Comparison of ENCODE assay signal across 30 cellular contexts in the genomic region with DNA sequence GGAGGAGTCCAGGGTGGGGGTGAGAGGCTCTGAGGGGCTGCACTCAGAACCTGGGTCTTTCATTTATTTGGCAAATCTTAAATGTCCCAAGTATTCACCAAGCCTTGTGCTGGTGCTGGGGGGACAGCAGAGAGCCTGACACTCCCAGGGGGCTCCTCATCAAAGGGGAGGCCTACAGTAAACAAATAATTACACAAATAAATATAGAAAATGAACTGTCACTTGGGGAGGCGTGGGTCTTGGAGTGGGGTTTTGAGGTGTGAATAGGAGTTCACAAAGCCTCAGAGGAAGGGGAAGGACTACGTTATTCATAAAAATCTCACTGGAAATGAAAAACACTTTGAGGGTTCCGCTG. TPM values are rescaled to one million over a fixed set of nuclear protein-coding genes. Genes with fewer than 3 reads are reported as not detected.
DNase-seq lines count a peak whose midpoint lies in the region; ATAC-seq, FAIRE-seq and TF ChIP-seq lines count a peak whose summit lies in the region.
"Had no signal": no experiment of that assay in that cellular context is flagged by ENCODE, and none has a peak within 500 bp of the region (broad histone marks: within the 10 kb centered on the region; RNA-seq: fewer than 3 reads in every experiment).

No MANE protein-coding gene starts in this region.

- TF ChIP-seq POLR2A in GM12878 (IDR thresholded peaks at IDR 0.05; ENCODE audit: low read depth, low read length) (no peak), lower leg skin (IDR thresholded peaks at IDR 0.05) (no peak)

- H3K4me2 ChIP-seq in Loucy (ENCODE audit: low read depth, low read length, poor library complexity, severe bottlenecking) (no peak overlapping the region), GM12878 (ENCODE audit: control insufficient read depth, insufficient read depth) (no peak overlapping the region), smooth muscle cell (peak overlapping the region; percentile 67)

- H3K27me3 ChIP-seq in Loucy (ENCODE audit: insufficient read depth, low read length, poor library complexity, severe bottlenecking): no peaks in the 10 kb centered on the region
- no peaks in the 10 kb centered on the region for H3K27me3 ChIP-seq in GM12878 (replicated peaks in 1 of 2; ENCODE audit: control insufficient read depth in 2 of 2, insufficient read depth in 2 of 2, low read length in 1 of 2)
- H3K27me3 ChIP-seq in smooth muscle cell (ENCODE audit: low read depth): no peaks in the 10 kb centered on the region
- H3K27me3 ChIP-seq: ascending aorta, tibial artery had no signal

- no peaks in the 10 kb centered on the region for H3K9me2 ChIP-seq in Loucy (replicated peaks; ENCODE audit: low read depth, low read length)

- H2AFZ ChIP-seq in Loucy (ENCODE audit: low read length) (no peak overlapping the region), GM12878 (ENCODE audit: control insufficient read depth, low read depth, low read length) (no peak overlapping the region), smooth muscle cell (ENCODE audit: low read depth) (peak overlapping the region; percentile 2)

- H3K27ac Mint-ChIP-seq in activated CD4-positive, alpha-beta T cell treated with anti-CD3 and anti-CD28 coated beads for 36 hours: peak overlapping the region; percentile 78
- H3K27ac Mint-ChIP-seq: immature natural killer cell; stimulated activated effector memory CD8-positive, alpha-beta T cell treated with anti-CD3 and anti-CD28 coated beads, Interleukin-12 subunit alpha, Interleukin-12 subunit beta, amount 100 ng/mL, for 72 hours had no signal

- no peak for FAIRE-seq in GM12878 (lab: Jason Lieb, UNC)

- BruUV-seq in GM12878 (replicated peaks; lab: Mats Ljungman, UMichigan): no TSS peak

- peaks cover 18% of the 10 kb centered on the region for H3K4me1 ChIP-seq in Loucy (ENCODE audit: insufficient read depth, low read length, poor library complexity, severe bottlenecking)
- H3K4me1 ChIP-seq in GM12878 (ENCODE audit: control insufficient read depth, insufficient read depth, low read length): peaks cover 48% of the 10 kb centered on the region
- peaks cover 4% of the 10 kb centered on the region for H3K4me1 ChIP-seq in smooth muscle cell (ENCODE audit: low read depth)

- TF ChIP-seq CTCF in Loucy (conservative IDR thresholded peaks at IDR 0.05; ENCODE audit: low read length): no peak
- TF ChIP-seq CTCF in GM12878 (IDR thresholded peaks at IDR 0.05 in 2 of 3, conservative IDR thresholded peaks at IDR 0.05 in 1 of 3; ENCODE audit: control insufficient read depth in 2 of 3, extremely low read depth in 1 of 3, insufficient read depth in 1 of 3, low read depth in 3 of 3, low read length in 3 of 3): no peak
- TF ChIP-seq CTCF in smooth muscle cell (IDR thresholded peaks at IDR 0.05; ENCODE audit: borderline replicate concordance, insufficient read depth, poor library complexity, severe bottlenecking): no peak
- no peak for TF ChIP-seq CTCF in lower leg skin (IDR thresholded peaks at IDR 0.05)

- peaks cover 28% of the 10 kb centered on the region for H3K4me1 Mint-ChIP-seq in activated CD4-positive, alpha-beta T cell treated with anti-CD3 and anti-CD28 coated beads for 36 hours

- 86% methylated on average over 3 of the region's 3 CpGs for WGBS in GM12878 (ENCODE audit: insufficient coverage, insufficient replicate concordance, low lambda C conversion rate, missing lambda C conversion rate)
- 42% methylated on average over 3 of the region's 3 CpGs for WGBS in smooth muscle cell (ENCODE audit: low lambda C conversion rate)
- WGBS in lower leg skin, 2 donors: 85 to 86% methylated on average over 3 of the region's 3 CpGs

- no peaks in the 10 kb centered on the region for H3K27me3 Mint-ChIP-seq in activated CD4-positive, alpha-beta T cell treated with anti-CD3 and anti-CD28 coated beads for 36 hours

- H3K4me3 ChIP-seq in Loucy (ENCODE audit: low read length, poor library complexity, severe bottlenecking) (no peak overlapping the region), GM12878 (no peak overlapping the region), smooth muscle cell (no peak overlapping the region), lower leg skin (ENCODE audit: low read depth, poor library complexity, severe bottlenecking) (no peak overlapping the region)
- H3K4me3 ChIP-seq: ascending aorta, skin epidermis, tibial artery had no signal

- RAD21 ChIA-PET in GM12878 (lab: Charles Lee; ENCODE audit: unreplicated experiment): interaction anchor here (1.5 to 6.8 kb wide), 11 partner anchors 11 to 332 kb away, joined by 4 to 206 read pairs (median 26); a partner anchor contains a TSS

- DNase-seq in activated CD4-positive, alpha-beta T cell treated with anti-CD3 and anti-CD28 coated beads for 36 hours: no peak
- no peak for DNase-seq in activated CD4-positive, alpha-beta T cell treated with anti-CD3 and anti-CD28 coated beads for 1 hour
- DNase-seq in GM12878 (ENCODE audit: low read depth, low spot score) (no peak), smooth muscle cell (lab: John Stamatoyannopoulos, UW; ENCODE audit: unreplicated experiment) (no peak), lower leg skin (ENCODE audit: low spot score in 2 of 2) (no peak), NCI-H2196 (lab: John Stamatoyannopoulos, UW; ENCODE audit: unreplicated experiment) (no peak)
- DNase-seq: 8988T; activated CD4-positive, alpha-beta T cell treated with anti-CD3 and anti-CD28 coated beads, Interleukin-2, amount 50 U/mL, for 48 hours; activated naive CD4-positive, alpha-beta T cell treated with Interleukin-2 at 50 U/mL for 16 hours; activated T-cell treated with anti-CD3 and anti-CD28 coated beads, Interleukin-2, amount 50 U/mL, for 4 hours; erythroblast; foreskin keratinocyte; immature natural killer cell; KG1; left ventricle myocardium inferior; MV-4-11; NCI-H187; NCI-H82; stimulated activated CD4-positive, alpha-beta T cell treated with anti-CD3 and anti-CD28 coated beads, Interleukin-2, amount 100 ng/mL, for 24 hours; tibial artery had no signal

- ATAC-seq in activated CD4-positive, alpha-beta T cell treated with anti-CD3 and anti-CD28 coated beads for 36 hours: no peak
- no peak for ATAC-seq in GM12878
- ATAC-seq in activated CD4-positive, CD25-positive, alpha-beta regulatory T cell treated with anti-CD3 and anti-CD28 coated beads, Interleukin-2, amount 50 U/mL, for 24 hours: no peak
- ATAC-seq: stimulated activated effector memory CD8-positive, alpha-beta T cell treated with anti-CD3 and anti-CD28 coated beads, Interleukin-12 subunit alpha, Interleukin-12 subunit beta, amount 100 ng/mL, for 72 hours had no signal

- TF ChIP-seq RAD21 in GM12878 (IDR thresholded peaks at IDR 0.05; ENCODE audit: insufficient read depth, low read depth, low read length): no peak

- TF ChIP-seq EP300 in GM12878 (IDR thresholded peaks at IDR 0.05; ENCODE audit: borderline replicate concordance in 1 of 2, control insufficient read depth in 1 of 2, low read depth in 2 of 2, low read length in 2 of 2): no peak

- no peaks in the 10 kb centered on the region for H3F3A ChIP-seq in Loucy (ENCODE audit: low read depth)
- H3F3A ChIP-seq in smooth muscle cell (ENCODE audit: low read depth): no peaks in the 10 kb centered on the region

- SMC1A ChIA-PET in GM12878 (lab: Charles Lee; ENCODE audit: uncharacterized antibody, unreplicated experiment): interaction anchor here (0.9 to 8.4 kb wide), 15 partner anchors 11 to 331 kb away, joined by 3 to 194 read pairs (median 23); a partner anchor contains a TSS

- H4K20me1 ChIP-seq in Loucy (ENCODE audit: insufficient read depth, low read length, poor library complexity, severe bottlenecking): no peaks in the 10 kb centered on the region
- H4K20me1 ChIP-seq in GM12878 (ENCODE audit: control insufficient read depth, insufficient read depth): no peaks in the 10 kb centered on the region
- H4K20me1 ChIP-seq in smooth muscle cell (ENCODE audit: low read depth): no peaks in the 10 kb centered on the region

- in situ Hi-C loops in GM12878 (cut with MboI): no loop called here

- CTCF ChIA-PET in activated CD4-positive, alpha-beta T cell treated with anti-CD3 and anti-CD28 coated beads for 36 hours (lab: Charles Lee): interaction anchor here (0.6 to 1.8 kb wide), 2 partner anchors 111 to 330 kb away, joined by 4 to 6 read pairs; no protein-coding TSS in a partner anchor
- CTCF ChIA-PET in GM12878 (lab: Yijun Ruan, JAX): interaction anchor here (1.0 to 7.4 kb wide), 7 partner anchors 10 to 77 kb away, joined by 3 to 104 read pairs (median 15); a partner anchor contains a TSS

- H3K27ac ChIP-seq in GM12878 (ENCODE audit: control insufficient read depth, insufficient read depth) (no peak overlapping the region), smooth muscle cell (ENCODE audit: low read depth) (no peak overlapping the region)
- H3K27ac ChIP-seq: ascending aorta, tibial artery had no signal

- POLR2A ChIA-PET in activated CD4-positive, alpha-beta T cell treated with anti-CD3 and anti-CD28 coated beads for 36 hours (lab: Charles Lee): interaction anchor here (0.6 kb wide), 1 partner anchor 33 kb away, joined by 3 read pairs; no protein-coding TSS in a partner anchor
- POLR2A ChIA-PET in GM12878 (lab: Charles Lee): interaction anchor here (0.5 to 6.0 kb wide), 7 partner anchors 10 to 70 kb away, joined by 4 to 85 read pairs (median 6); a partner anchor contains a TSS

- intact Hi-C loops in activated CD4-positive, alpha-beta T cell treated with anti-CD3 and anti-CD28 coated beads for 36 hours (cut with DNase I, micrococcal nuclease): loop anchor here (2.0 to 5.0 kb wide), 3 partner anchors 32 to 56 kb away; a partner anchor contains a TSS
- intact Hi-C loops in GM12878 (cut with micrococcal nuclease; ENCODE audit: unreplicated experiment): loop anchor here (5.0 kb wide), 2 partner anchors 94 to 219 kb away; no protein-coding TSS in a partner anchor
- intact Hi-C loops in lower leg skin (cut with DNase I; ENCODE audit: low total_unique reads): no loop called here

- H3K9ac ChIP-seq in Loucy (ENCODE audit: low read depth, low read length, poor library complexity, severe bottlenecking) (peak overlapping the region; percentile 48), GM12878 (ENCODE audit: control insufficient read depth, insufficient read depth, low read length) (no peak overlapping the region), smooth muscle cell (ENCODE audit: low read depth) (no peak overlapping the region)

- no peaks in the 10 kb centered on the region for H3K79me2 ChIP-seq in Loucy (ENCODE audit: insufficient read depth, low read length)
- H3K79me2 ChIP-seq in GM12878 (ENCODE audit: control insufficient read depth, insufficient read depth, low read length): no peaks in the 10 kb centered on the region; the same call in 1 of the 2 replicates
- no peaks in the 10 kb centered on the region for H3K79me2 ChIP-seq in smooth muscle cell (ENCODE audit: low read depth)

- no peaks in the 10 kb centered on the region for H3K36me3 ChIP-seq in Loucy (ENCODE audit: insufficient read depth, low read length)
- no peaks in the 10 kb centered on the region for H3K36me3 ChIP-seq in GM12878 (ENCODE audit: control insufficient read depth in 2 of 2, insufficient read depth in 2 of 2, low read length in 1 of 2)
- no peaks in the 10 kb centered on the region for H3K36me3 ChIP-seq in smooth muscle cell (ENCODE audit: low read depth)
- H3K36me3 ChIP-seq: ascending aorta, left ventricle myocardium inferior, tibial artery had no signal

- H3K36me3 Mint-ChIP-seq in activated CD4-positive, alpha-beta T cell treated with anti-CD3 and anti-CD28 coated beads for 36 hours (ENCODE audit: low read depth): no peaks in the 10 kb centered on the region
- H3K36me3 Mint-ChIP-seq: immature natural killer cell; stimulated activated effector memory CD8-positive, alpha-beta T cell treated with anti-CD3 and anti-CD28 coated beads, Interleukin-12 subunit alpha, Interleukin-12 subunit beta, amount 100 ng/mL, for 72 hours had no signal

- H3K9me3 ChIP-seq in Loucy (ENCODE audit: insufficient read depth, low read depth, low read length): no peaks in the 10 kb centered on the region
- no peaks in the 10 kb centered on the region for H3K9me3 ChIP-seq in GM12878 (replicated peaks; ENCODE audit: control insufficient read depth, insufficient read depth, low read length)
- H3K9me3 ChIP-seq in smooth muscle cell (replicated peaks; ENCODE audit: low read depth): no peaks in the 10 kb centered on the region
- H3K9me3 ChIP-seq: ascending aorta, left ventricle myocardium inferior, tibial artery had no signal

- H3K9me3 Mint-ChIP-seq in activated CD4-positive, alpha-beta T cell treated with anti-CD3 and anti-CD28 coated beads for 36 hours (ENCODE audit: low read depth): no peaks in the 10 kb centered on the region
- H3K9me3 Mint-ChIP-seq: activated T-cell treated with anti-CD3 and anti-CD28 coated beads, Interleukin-2, amount 50 U/mL, for 4 hours; immature natural killer cell; neural crest cell; stimulated activated effector memory CD8-positive, alpha-beta T cell treated with anti-CD3 and anti-CD28 coated beads, Interleukin-12 subunit alpha, Interleukin-12 subunit beta, amount 100 ng/mL, for 72 hours had no signal

- H3K4me3 Mint-ChIP-seq in activated CD4-positive, alpha-beta T cell treated with anti-CD3 and anti-CD28 coated beads for 36 hours: no peak overlapping the region
- H3K4me3 Mint-ChIP-seq: activated T-cell treated with anti-CD3 and anti-CD28 coated beads, Interleukin-2, amount 50 U/mL, for 4 hours; neural crest cell; stimulated activated effector memory CD8-positive, alpha-beta T cell treated with anti-CD3 and anti-CD28 coated beads, Interleukin-12 subunit alpha, Interleukin-12 subunit beta, amount 100 ng/mL, for 72 hours had no signal

RNA-seq across cellular contexts. Expression of a gene that starts 15.2 kb away (rescaled TPM):
- total RNA-seq in activated CD4-positive, alpha-beta T cell treated with anti-CD3 and anti-CD28 coated beads for 36 hours: not detected
- total RNA-seq in GM12878 (2013; cell fraction: nucleolus; rRNA removed): not detected in 2 replicates
- total RNA-seq in GM12878 (2014; rRNA removed) (not detected in 2 replicates), GM12878 (2014; rRNA removed; fragmentation: Illumina TruSeq; extraction: Trizol) (not detected in 2 replicates), GM12878 (2021) (0.56 TPM in 1 of 2 replicates, not detected in the other), smooth muscle cell (not detected in 2 replicates), lower leg skin (not detected)
- polyA plus RNA-seq in GM12878 (2011; ENCODE audit: low read depth): not detected
- polyA plus RNA-seq in GM12878 (2011; rRNA removed) (not detected in 2 replicates), GM12878 (2014; fragmentation: Illumina TruSeq; extraction: Trizol) (not detected in 2 replicates), GM12878 (2014; fragmentation: Nextera tagmentation; extraction: Ambion mirVana) (under 1 TPM in 1 of 2 experiments, not detected in 1; 0.20 TPM), GM12878 (2014; rRNA removed) (not detected in 2 replicates), GM12878 (2016; fragmentation: Nextera tagmentation; extraction: Ambion mirVana) (not detected), smooth muscle cell (not detected in 2 replicates)
- polyA plus RNA-seq in GM12878 (2011; cell fraction: cytosol; rRNA removed): not detected in 2 replicates
- not detected in 2 replicates for polyA plus RNA-seq in GM12878 (2011; cell fraction: nucleus; rRNA removed)
- not detected in 2 replicates for polyA plus RNA-seq in GM12878 (2012)
- polyA minus RNA-seq in GM12878 (2011; rRNA and poly(A)+ RNA removed): not detected in 2 replicates
- not detected in 2 replicates for polyA minus RNA-seq in GM12878 (2011; cell fraction: cytosol; rRNA and poly(A)+ RNA removed)
- polyA minus RNA-seq in GM12878 (2011; cell fraction: nucleus; rRNA and poly(A)+ RNA removed): not detected in 2 replicates
- total RNA-seq: activated T-cell treated with anti-CD3 and anti-CD28 coated beads, Interleukin-2, amount 50 U/mL, for 4 hours; ascending aorta; foreskin keratinocyte; left ventricle myocardium inferior; mononuclear cell; neural crest cell; pulmonary artery endothelial cell; Right ventricle myocardium inferior; T-helper 1 cell treated with Interleukin-12 subunit alpha and Interleukin-12 subunit beta and Interleukin-4 antibody, amounts not matched to agents 30 ng/mL and 1 ng/mL, for 36 hours had no signal
- polyA plus RNA-seq: foreskin keratinocyte, immature natural killer cell had no signal

RNA-seq across cellular contexts. Expression of a gene that starts 20.0 kb away (rescaled TPM):
- total RNA-seq in activated CD4-positive, alpha-beta T cell treated with anti-CD3 and anti-CD28 coated beads for 36 hours: not detected
- not detected in 2 replicates for total RNA-seq in GM12878 (2013; cell fraction: nucleolus; rRNA removed)
- not detected in 2 replicates for total RNA-seq in GM12878 (2014; rRNA removed)
- total RNA-seq in GM12878 (2014; rRNA removed; fragmentation: Illumina TruSeq; extraction: Trizol): not detected in 2 replicates
- total RNA-seq in GM12878 (2021): not detected in 2 replicates
- not detected for polyA plus RNA-seq in GM12878 (2011; ENCODE audit: low read depth)
- not detected in 2 replicates for polyA plus RNA-seq in GM12878 (2011; rRNA removed)
- not detected in 2 replicates for polyA plus RNA-seq in GM12878 (2011; cell fraction: cytosol; rRNA removed)
- polyA plus RNA-seq in GM12878 (2011; cell fraction: nucleus; rRNA removed): not detected in 2 replicates
- polyA plus RNA-seq in GM12878 (2012): not detected in 2 replicates
- polyA plus RNA-seq in GM12878 (2014; fragmentation: Illumina TruSeq; extraction: Trizol): not detected in 2 replicates
- not detected for polyA plus RNA-seq in GM12878 (2014; fragmentation: Nextera tagmentation; extraction: Ambion mirVana)
- 0.27 TPM in 1 of 2 replicates, not detected in the other for polyA plus RNA-seq in GM12878 (2014; rRNA removed)
- polyA plus RNA-seq in GM12878 (2016; fragmentation: Nextera tagmentation; extraction: Ambion mirVana): not detected
- polyA minus RNA-seq in GM12878 (2011; rRNA and poly(A)+ RNA removed): not detected in 2 replicates
- not detected in 2 replicates for polyA minus RNA-seq in GM12878 (2011; cell fraction: cytosol; rRNA and poly(A)+ RNA removed)
- not detected in 2 replicates for polyA minus RNA-seq in GM12878 (2011; cell fraction: nucleus; rRNA and poly(A)+ RNA removed)
- not detected in 2 replicates for total RNA-seq in smooth muscle cell
- not detected in 2 replicates for polyA plus RNA-seq in smooth muscle cell
- 1 to 10 TPM in 1 of 4 donors, not detected in 3; 2.3 TPM for total RNA-seq in lower leg skin
- total RNA-seq: activated T-cell treated with anti-CD3 and anti-CD28 coated beads, Interleukin-2, amount 50 U/mL, for 4 hours; ascending aorta; foreskin keratinocyte; left ventricle myocardium inferior; mononuclear cell; neural crest cell; pulmonary artery endothelial cell; Right ventricle myocardium inferior; T-helper 1 cell treated with Interleukin-12 subunit alpha and Interleukin-12 subunit beta and Interleukin-4 antibody, amounts not matched to agents 30 ng/mL and 1 ng/mL, for 36 hours had no signal
- polyA plus RNA-seq: foreskin keratinocyte, immature natural killer cell had no signal

RNA-seq across cellular contexts. Expression of a gene that starts 22.9 kb away (rescaled TPM):
- not detected for total RNA-seq in activated CD4-positive, alpha-beta T cell treated with anti-CD3 and anti-CD28 coated beads for 36 hours
- total RNA-seq in GM12878 (2013; cell fraction: nucleolus; rRNA removed): not detected in 2 replicates
- total RNA-seq in GM12878 (2014; rRNA removed): not detected in 2 replicates
- total RNA-seq in GM12878 (2014; rRNA removed; fragmentation: Illumina TruSeq; extraction: Trizol): not detected in 2 replicates
- total RNA-seq in GM12878 (2021): not detected in 2 replicates
- not detected for polyA plus RNA-seq in GM12878 (2011; ENCODE audit: low read depth)
- polyA plus RNA-seq in GM12878 (2011; rRNA removed): not detected in 2 replicates
- polyA plus RNA-seq in GM12878 (2011; cell fraction: cytosol; rRNA removed): not detected in 2 replicates
- polyA plus RNA-seq in GM12878 (2011; cell fraction: nucleus; rRNA removed): not detected in 2 replicates
- not detected in 2 replicates for polyA plus RNA-seq in GM12878 (2012)
- not detected in 2 replicates for polyA plus RNA-seq in GM12878 (2014; fragmentation: Illumina TruSeq; extraction: Trizol)
- not detected for polyA plus RNA-seq in GM12878 (2014; fragmentation: Nextera tagmentation; extraction: Ambion mirVana)
- not detected in 2 replicates for polyA plus RNA-seq in GM12878 (2014; rRNA removed)
- not detected for polyA plus RNA-seq in GM12878 (2016; fragmentation: Nextera tagmentation; extraction: Ambion mirVana)
- polyA minus RNA-seq in GM12878 (2011; rRNA and poly(A)+ RNA removed): not detected in 2 replicates
- polyA minus RNA-seq in GM12878 (2011; cell fraction: cytosol; rRNA and poly(A)+ RNA removed): not detected in 2 replicates
- not detected in 2 replicates for polyA minus RNA-seq in GM12878 (2011; cell fraction: nucleus; rRNA and poly(A)+ RNA removed)
- not detected in 2 replicates for total RNA-seq in smooth muscle cell
- polyA plus RNA-seq in smooth muscle cell: not detected in 2 replicates
- not detected for total RNA-seq in lower leg skin
- total RNA-seq: activated T-cell treated with anti-CD3 and anti-CD28 coated beads, Interleukin-2, amount 50 U/mL, for 4 hours; ascending aorta; foreskin keratinocyte; left ventricle myocardium inferior; mononuclear cell; neural crest cell; pulmonary artery endothelial cell; Right ventricle myocardium inferior; T-helper 1 cell treated with Interleukin-12 subunit alpha and Interleukin-12 subunit beta and Interleukin-4 antibody, amounts not matched to agents 30 ng/mL and 1 ng/mL, for 36 hours had no signal
- polyA plus RNA-seq: foreskin keratinocyte, immature natural killer cell had no signal

RNA-seq across cellular contexts. Expression of a gene that starts 27.2 kb away (rescaled TPM):
- total RNA-seq in activated CD4-positive, alpha-beta T cell treated with anti-CD3 and anti-CD28 coated beads for 36 hours: not detected
- total RNA-seq in GM12878 (2013; cell fraction: nucleolus; rRNA removed): not detected in 2 replicates
- not detected in 2 replicates for total RNA-seq in GM12878 (2014; rRNA removed)
- not detected in 2 replicates for total RNA-seq in GM12878 (2014; rRNA removed; fragmentation: Illumina TruSeq; extraction: Trizol)
- not detected in 2 replicates for total RNA-seq in GM12878 (2021)
- polyA plus RNA-seq in GM12878 (2011; ENCODE audit: low read depth): not detected
- not detected in 2 replicates for polyA plus RNA-seq in GM12878 (2011; rRNA removed)
- polyA plus RNA-seq in GM12878 (2011; cell fraction: cytosol; rRNA removed): not detected in 2 replicates
- polyA plus RNA-seq in GM12878 (2011; cell fraction: nucleus; rRNA removed): not detected in 2 replicates
- not detected in 2 replicates for polyA plus RNA-seq in GM12878 (2012)
- not detected in 2 replicates for polyA plus RNA-seq in GM12878 (2014; fragmentation: Illumina TruSeq; extraction: Trizol)
- not detected for polyA plus RNA-seq in GM12878 (2014; fragmentation: Nextera tagmentation; extraction: Ambion mirVana)
- not detected in 2 replicates for polyA plus RNA-seq in GM12878 (2014; rRNA removed)
- not detected for polyA plus RNA-seq in GM12878 (2016; fragmentation: Nextera tagmentation; extraction: Ambion mirVana)
- not detected in 2 replicates for polyA minus RNA-seq in GM12878 (2011; rRNA and poly(A)+ RNA removed)
- polyA minus RNA-seq in GM12878 (2011; cell fraction: cytosol; rRNA and poly(A)+ RNA removed): not detected in 2 replicates
- not detected in 2 replicates for polyA minus RNA-seq in GM12878 (2011; cell fraction: nucleus; rRNA and poly(A)+ RNA removed)
- not detected in 2 replicates for total RNA-seq in smooth muscle cell
- polyA plus RNA-seq in smooth muscle cell: not detected in 2 replicates
- total RNA-seq in lower leg skin: not detected
- total RNA-seq: activated T-cell treated with anti-CD3 and anti-CD28 coated beads, Interleukin-2, amount 50 U/mL, for 4 hours; ascending aorta; foreskin keratinocyte; left ventricle myocardium inferior; mononuclear cell; neural crest cell; pulmonary artery endothelial cell; Right ventricle myocardium inferior; T-helper 1 cell treated with Interleukin-12 subunit alpha and Interleukin-12 subunit beta and Interleukin-4 antibody, amounts not matched to agents 30 ng/mL and 1 ng/mL, for 36 hours had no signal
- polyA plus RNA-seq: foreskin keratinocyte, immature natural killer cell had no signal

RNA-seq across cellular contexts. Expression of a gene that starts 40.3 kb away (rescaled TPM):
- 100 to 1,000 TPM in 1 of 2 experiments, 10 to 100 TPM in 1; 100.0 to 103 TPM for total RNA-seq in activated CD4-positive, alpha-beta T cell treated with anti-CD3 and anti-CD28 coated beads for 36 hours
- 86.2 and 98.0 TPM in 2 replicates for total RNA-seq in GM12878 (2013; cell fraction: nucleolus; rRNA removed)
- 9.8 and 10.1 TPM in 2 replicates for total RNA-seq in GM12878 (2014; rRNA removed)
- 2.7 and 3.8 TPM in 2 replicates for total RNA-seq in GM12878 (2014; rRNA removed; fragmentation: Illumina TruSeq; extraction: Trizol)
- 35.4 and 37.2 TPM in 2 replicates for total RNA-seq in GM12878 (2021)
- 2.3 TPM for polyA plus RNA-seq in GM12878 (2011; ENCODE audit: low read depth)
- 4.8 and 12.3 TPM in 2 replicates for polyA plus RNA-seq in GM12878 (2011; rRNA removed)
- polyA plus RNA-seq in GM12878 (2011; cell fraction: cytosol; rRNA removed): 25.7 and 34.2 TPM in 2 replicates
- 63.5 and 75.0 TPM in 2 replicates for polyA plus RNA-seq in GM12878 (2011; cell fraction: nucleus; rRNA removed)
- polyA plus RNA-seq in GM12878 (2012): 8.7 and 19.7 TPM in 2 replicates
- polyA plus RNA-seq in GM12878 (2014; fragmentation: Illumina TruSeq; extraction: Trizol): 0.41 and 2.4 TPM in 2 replicates
- polyA plus RNA-seq in GM12878 (2014; fragmentation: Nextera tagmentation; extraction: Ambion mirVana): 1 to 10 TPM in 1 of 2 experiments, under 1 TPM in 1; 0.42 to 1.2 TPM
- 39.8 and 43.4 TPM in 2 replicates for polyA plus RNA-seq in GM12878 (2014; rRNA removed)
- polyA plus RNA-seq in GM12878 (2016; fragmentation: Nextera tagmentation; extraction: Ambion mirVana): 10 to 100 TPM; 16.4 to 25.8 TPM
- polyA minus RNA-seq in GM12878 (2011; rRNA and poly(A)+ RNA removed): 9.8 and 26.4 TPM in 2 replicates
- 27.6 and 37.3 TPM in 2 replicates for polyA minus RNA-seq in GM12878 (2011; cell fraction: cytosol; rRNA and poly(A)+ RNA removed)
- polyA minus RNA-seq in GM12878 (2011; cell fraction: nucleus; rRNA and poly(A)+ RNA removed): 109 and 187 TPM in 2 replicates
- total RNA-seq in smooth muscle cell: 3.5 and 6.1 TPM in 2 replicates
- polyA plus RNA-seq in smooth muscle cell: 17.6 and 18.7 TPM in 2 replicates
- 10 to 100 TPM in 2 of 4 donors, 1 to 10 TPM in 2; 7.7 to 20.6 (median 10.1) TPM for total RNA-seq in lower leg skin
